ENCODE assay signal across 6 cellular contexts in genomic region chr16:668519-669171, GRCh38. TPM values are rescaled to one million over a fixed set of nuclear protein-coding genes. Genes with fewer than 3 reads are reported as not detected.
DNase-seq lines count a peak whose midpoint lies in the region; ATAC-seq, FAIRE-seq and TF ChIP-seq lines count a peak whose summit lies in the region.

No MANE protein-coding gene starts in this region.

- CTCF ChIA-PET in Caco-2 (lab: Charles Lee) = no interaction called here

- TF ChIP-seq EP300 in upper lobe of left lung (IDR thresholded peaks at IDR 0.05) = no peak

- H3K4me3 Mint-ChIP-seq in Caco-2 (ENCODE audit: unreplicated experiment) = peak overlapping the region; percentile 73

- no peaks in the 10 kb centered on the region for H3K4me1 Mint-ChIP-seq in Caco-2 (ENCODE audit: low read depth, unreplicated experiment)

- H3K27me3 Mint-ChIP-seq in Caco-2 (ENCODE audit: insufficient read depth, unreplicated experiment) = no peaks in the 10 kb centered on the region

- H3K9me3 ChIP-seq in Caco-2 (no peaks in the 10 kb centered on the region), OCI-LY3 (ENCODE audit: insufficient read depth, low read length) (no peaks in the 10 kb centered on the region), left ventricle myocardium inferior (replicated peaks) (no peaks in the 10 kb centered on the region), upper lobe of left lung (no peaks in the 10 kb centered on the region)

- DNase-seq in Caco-2 (no peak), left ventricle myocardium inferior (no peak), upper lobe of left lung (peak in 1 of 2 donors; percentile 82), HuH-7 (ENCODE audit: low spot score) (no peak), H54 (ENCODE audit: insufficient read length, low spot score) (no peak)

- H3K36me3 ChIP-seq in Caco-2 (ENCODE audit: control insufficient read depth, insufficient read depth, low read length) = peaks cover 5% of the 10 kb centered on the region
- peaks cover 26% of the 10 kb centered on the region for H3K36me3 ChIP-seq in OCI-LY3 (replicated peaks; ENCODE audit: low read depth, low read length)
- peaks cover 48% of the 10 kb centered on the region for H3K36me3 ChIP-seq in left ventricle myocardium inferior
- H3K36me3 ChIP-seq in upper lobe of left lung = peaks cover 24 to 47% (median 45%) of the 10 kb centered on the region in 4 donors

- no peak for TF ChIP-seq CTCF in Caco-2 (IDR thresholded peaks at IDR 0.05; ENCODE audit: insufficient read depth in 1 of 2, low read depth in 1 of 2, low read length in 1 of 2, severe bottlenecking in 1 of 2, unreplicated experiment in 1 of 2)
- no peak for TF ChIP-seq CTCF in OCI-LY3 (IDR thresholded peaks at IDR 0.05; ENCODE audit: low read depth, low read length)
- no peak for TF ChIP-seq CTCF in left ventricle myocardium inferior (IDR thresholded peaks at IDR 0.05; ENCODE audit: borderline replicate concordance)
- TF ChIP-seq CTCF in upper lobe of left lung (IDR thresholded peaks at IDR 0.05) = no peak

- peaks cover 21% of the 10 kb centered on the region for H3K79me2 ChIP-seq in OCI-LY3 (ENCODE audit: low read length)

- H3K9ac ChIP-seq in OCI-LY3 (ENCODE audit: low read length) = peak overlapping the region; percentile 94

- intact Hi-C loops in Caco-2 (cut with micrococcal nuclease; ENCODE audit: unreplicated experiment) (no loop called here), left ventricle myocardium inferior (cut with micrococcal nuclease) (no loop called here)

- TF ChIP-seq POLR2A in upper lobe of left lung (IDR thresholded peaks at IDR 0.05) (no peak), H54 (IDR thresholded peaks at IDR 0.05; ENCODE audit: low read depth, low read length) (no peak)

- no peaks in the 10 kb centered on the region for H4K20me1 ChIP-seq in OCI-LY3 (ENCODE audit: insufficient read depth, low read length)

- peak overlapping the region; percentile 64 for H3K27ac ChIP-seq in OCI-LY3 (ENCODE audit: low read length)
- H3K27ac ChIP-seq in left ventricle myocardium inferior (replicated peaks) = peak overlapping the region; percentile 95
- peak overlapping the region; percentile 69 to 89 (median 87) for H3K27ac ChIP-seq in upper lobe of left lung

- BruUV-seq in Caco-2 (replicated peaks; lab: Mats Ljungman, UMichigan) = no TSS peak

- no peak overlapping the region for H3K27ac Mint-ChIP-seq in Caco-2 (ENCODE audit: unreplicated experiment)

- POLR2A ChIA-PET in Caco-2 (lab: Charles Lee) = no interaction called here

- H3K36me3 Mint-ChIP-seq in Caco-2 (ENCODE audit: insufficient read depth, unreplicated experiment) = peaks cover 1% of the 10 kb centered on the region

- peak overlapping the region; percentile 91 for H3K4me2 ChIP-seq in OCI-LY3 (ENCODE audit: low read length)

- no peaks in the 10 kb centered on the region for H3K27me3 ChIP-seq in Caco-2 (replicated peaks; ENCODE audit: control insufficient read depth, insufficient read depth, low read length)
- no peaks in the 10 kb centered on the region for H3K27me3 ChIP-seq in OCI-LY3 (ENCODE audit: low read depth, low read length)
- H3K27me3 ChIP-seq in left ventricle myocardium inferior (ENCODE audit: low read depth) = no peaks in the 10 kb centered on the region
- H3K27me3 ChIP-seq in upper lobe of left lung = no peaks in the 10 kb centered on the region

- H3K9me3 Mint-ChIP-seq in Caco-2 (ENCODE audit: unreplicated experiment) = no peaks in the 10 kb centered on the region

- 0 to 7% methylated on average over 2 to 23 of the region's 50 CpGs for WGBS in upper lobe of left lung, 2 donors

- H3K4me1 ChIP-seq in Caco-2 (no peaks in the 10 kb centered on the region; the same call in 1 of the 2 replicates), OCI-LY3 (ENCODE audit: low read length) (peaks cover 12% of the 10 kb centered on the region), left ventricle myocardium inferior (peaks cover 25% of the 10 kb centered on the region), upper lobe of left lung (peaks cover 15 to 21% (median 16%) of the 10 kb centered on the region in 4 donors)

- ATAC-seq in upper lobe of left lung (ENCODE audit: low FRiP score in 2 of 2) = peak in 1 of 2 donors; percentile 1

- no peak overlapping the region for H2AFZ ChIP-seq in OCI-LY3 (ENCODE audit: low read depth, low read length)

- H3K4me3 ChIP-seq in Caco-2 (ENCODE audit: low read depth, low read length) (peak overlapping the region; percentile 99), OCI-LY3 (ENCODE audit: low read length) (peak overlapping the region; percentile 97), left ventricle myocardium inferior (peak overlapping the region; percentile 100), upper lobe of left lung (peak overlapping the region; percentile 87 to 100 (median 100))

- no peak for FAIRE-seq in H54 (lab: Jason Lieb, UNC)

RNA-seq across cellular contexts. Expression of gene RHOT2, which starts 0.7 kb away (rescaled TPM):
- 96.7 and 106 TPM in 2 replicates for total RNA-seq in Caco-2 (2022)
- total RNA-seq in left ventricle myocardium inferior = 90.3 TPM
- 100 to 1,000 TPM in 4 of 6 donors, 10 to 100 TPM in 2; 53.0 to 535 (median 107) TPM for total RNA-seq in upper lobe of left lung

RNA-seq across cellular contexts. Expression of gene RHBDL1, which starts 6.8 kb away (rescaled TPM):
- total RNA-seq in Caco-2 (2022) = 2.9 and 3.2 TPM in 2 replicates
- total RNA-seq in left ventricle myocardium inferior = 2.3 TPM
- 1 to 10 TPM in 2 of 6 donors, under 1 TPM in 3, not detected in 1; 0.59 to 2.1 (median 0.76) TPM for total RNA-seq in upper lobe of left lung

RNA-seq across cellular contexts. Expression of gene STUB1, which starts 11.6 kb away (rescaled TPM):
- total RNA-seq in Caco-2 (2022) = 77.8 and 86.6 TPM in 2 replicates
- 113 TPM for total RNA-seq in left ventricle myocardium inferior
- 100 to 1,000 TPM; 101 to 186 (median 118) TPM for total RNA-seq in upper lobe of left lung

RNA-seq across cellular contexts. Expression of gene JMJD8, which starts 15.5 kb away (rescaled TPM):
- total RNA-seq in Caco-2 (2022) (46.7 and 52.4 TPM in 2 replicates), left ventricle myocardium inferior (43.1 TPM), upper lobe of left lung (100 to 1,000 TPM in 1 of 6 donors, 10 to 100 TPM in 5; 60.0 to 109 (median 65.5) TPM)

RNA-seq across cellular contexts. Expression of gene WDR90, which starts 19.5 kb away (rescaled TPM):
- total RNA-seq in Caco-2 (2022) (57.8 and 60.9 TPM in 2 replicates), left ventricle myocardium inferior (9.2 TPM), upper lobe of left lung (100 to 1,000 TPM in 1 of 6 donors, 10 to 100 TPM in 5; 18.8 to 174 (median 34.1) TPM)
